Comparison of ENCODE assay signal across 20 cellular contexts in the genomic region with DNA sequence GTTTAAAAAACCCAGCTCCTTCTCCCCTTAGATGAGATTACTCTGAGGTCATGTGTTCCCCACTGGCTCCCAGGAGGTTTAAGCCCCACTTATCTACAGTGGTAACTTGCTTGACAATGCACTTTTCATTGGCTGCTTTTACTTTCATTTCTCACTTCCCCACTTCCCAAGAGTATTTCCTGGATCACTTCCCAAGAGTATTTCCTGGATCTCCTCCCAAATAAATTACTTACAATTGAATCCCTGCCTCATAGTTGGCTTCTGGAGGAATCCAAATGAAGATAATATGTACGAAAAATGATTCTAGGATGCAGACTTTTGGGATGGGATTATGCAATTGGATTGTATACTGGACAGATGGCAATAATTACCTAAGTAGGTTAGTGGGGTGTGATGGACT. TPM values are rescaled to one million over a fixed set of nuclear protein-coding genes. Genes with fewer than 3 reads are reported as not detected.
A peak's percentile ranks its signal among the peaks of the same experiment; 100 is the strongest.
DNase-seq lines count a peak whose midpoint lies in the region; ATAC-seq and TF ChIP-seq lines count a peak whose summit lies in the region.
"Had no signal": no experiment of that assay in that cellular context is flagged by ENCODE, and none has a peak within 500 bp of the region (broad histone marks: within the 10 kb centered on the region; RNA-seq: fewer than 3 reads in every experiment).

No MANE protein-coding gene starts in this region.

- H3K4me3 ChIP-seq in heart right ventricle (no peak overlapping the region), left ventricle myocardium inferior (no peak overlapping the region), fibroblast of villous mesenchyme (ENCODE audit: low read depth, low read length) (no peak overlapping the region)

- TF ChIP-seq CTCF in heart right ventricle (IDR thresholded peaks at IDR 0.05) (no peak), left ventricle myocardium inferior (IDR thresholded peaks at IDR 0.05; ENCODE audit: borderline replicate concordance) (no peak), fibroblast of villous mesenchyme (IDR thresholded peaks at IDR 0.05; ENCODE audit: insufficient read depth, low read depth, low read length) (no peak)

- H3K27ac ChIP-seq in heart right ventricle = no peak overlapping the region
- H3K27ac ChIP-seq in left ventricle myocardium inferior (replicated peaks) = no peak overlapping the region
- H3K27ac ChIP-seq in caudate nucleus (ENCODE audit: low read depth, low read length) = peak overlapping the region; percentile 52

- intact Hi-C loops in heart right ventricle (cut with DNase I) (loop anchor here in 1 of 10 donors (5.0 kb wide), 1 partner anchor 85 kb away; no protein-coding TSS in a partner anchor), left ventricle myocardium inferior (cut with micrococcal nuclease) (no loop called here)

- H3K9me3 ChIP-seq in heart right ventricle = no peaks in the 10 kb centered on the region
- no peaks in the 10 kb centered on the region for H3K9me3 ChIP-seq in left ventricle myocardium inferior (replicated peaks)

- H3K4me1 ChIP-seq in heart right ventricle (peaks cover 0 to 7% (median 0%) of the 10 kb centered on the region in 9 donors), left ventricle myocardium inferior (peaks cover 8% of the 10 kb centered on the region)

- peak in 1 of 2 donors; percentile 13 for DNase-seq in heart right ventricle
- DNase-seq in left ventricle myocardium inferior = no peak
- DNase-seq in caudate nucleus (lab: John Stamatoyannopoulos, UW) = no peak
- DNase-seq in fibroblast of villous mesenchyme (ENCODE audit: low read depth) = peak; percentile 3
- peak; percentile 51 for DNase-seq in stromal cell of bone marrow (ENCODE audit: low read depth)
- DNase-seq in T-helper 9 cell = no peak
- DNase-seq: Calu3; CD4-positive, CD25-positive, alpha-beta regulatory T cell; DND-41; GF-D8; HFFc6; KBM-7; NCI-H1092; NCI-H2107; NCI-H345; NCI-H526 treated with DMSO at 0.1 percent for 48 hours; SHP77 had no signal

- no peaks in the 10 kb centered on the region for H3K27me3 ChIP-seq in heart right ventricle
- no peaks in the 10 kb centered on the region for H3K27me3 ChIP-seq in left ventricle myocardium inferior (ENCODE audit: low read depth)

- ATAC-seq in heart right ventricle (peak in 5 of 8 donors; percentile 33 to 65 (median 57)), HG03342 (IDR thresholded peaks at IDR 0.05; ENCODE audit: unreplicated experiment) (no peak), HG03469 (IDR thresholded peaks at IDR 0.05; ENCODE audit: unreplicated experiment) (no peak)
- ATAC-seq: Panc1 had no signal

- 38 to 39% methylated on average over 1 of the region's 1 CpG for WGBS in heart right ventricle, 2 donors

- H3K36me3 ChIP-seq in heart right ventricle (no peaks in the 10 kb centered on the region), left ventricle myocardium inferior (no peaks in the 10 kb centered on the region)

RNA-seq across cellular contexts. Expression of gene CHSY3, which starts 47.1 kb away (rescaled TPM):
- 1 to 10 TPM in 6 of 10 donors, under 1 TPM in 4; 0.47 to 1.6 (median 1.1) TPM for total RNA-seq in heart right ventricle
- polyA plus RNA-seq in heart right ventricle = under 1 TPM; 0.15 to 0.64 TPM
- 0.85 TPM for total RNA-seq in left ventricle myocardium inferior
- total RNA-seq in fibroblast of villous mesenchyme = 9.9 and 11.3 TPM in 2 replicates
- total RNA-seq: CD4-positive, CD25-positive, alpha-beta regulatory T cell had no signal

Comparison
In these comparisons a context has a peak if more than half of its experiments do, and no peak if none do; other contexts are left out.
1. ATAC-seq: peak in heart right ventricle (5 of 8); none in HG03342 (single experiment) and HG03469 (single experiment).
2. DNase-seq: peak in fibroblast of villous mesenchyme (single experiment) and stromal cell of bone marrow (single experiment); none in left ventricle myocardium inferior (single experiment), caudate nucleus (0 of 61) and T-helper 9 cell (single experiment).